ENCODE assay signal across 15 cellular contexts in the genomic region with DNA sequence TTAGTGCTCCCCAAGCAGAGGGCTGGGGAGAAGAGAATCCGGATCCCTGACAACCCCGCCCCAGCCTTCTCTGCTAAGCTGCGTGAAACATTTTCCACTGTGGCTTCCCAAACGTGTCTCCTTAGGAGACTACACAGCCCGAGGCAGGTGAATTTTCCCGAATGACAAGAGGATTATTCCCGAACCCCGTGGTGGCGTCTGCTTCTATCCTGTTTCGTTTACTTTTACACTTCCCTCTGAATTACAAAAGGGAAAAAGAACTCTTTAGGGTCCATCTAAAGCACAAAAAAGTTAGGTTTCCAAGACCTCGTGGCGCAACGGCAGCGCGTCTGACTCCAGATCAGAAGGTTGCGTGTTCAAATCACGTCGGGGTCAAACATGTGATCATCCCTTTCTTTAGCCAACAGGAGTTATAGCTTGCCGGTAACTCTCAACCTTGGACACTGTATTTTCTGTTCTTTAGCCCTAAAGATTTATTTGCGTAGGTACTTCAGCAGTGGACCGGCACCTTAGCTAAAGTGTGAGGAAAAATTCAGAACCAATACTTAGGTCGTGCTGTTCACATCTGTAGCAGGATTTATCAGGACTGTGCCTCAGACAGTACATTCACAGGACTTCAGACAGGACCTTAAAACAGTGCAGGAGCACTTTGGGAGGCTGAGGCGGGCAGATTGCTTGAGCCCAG. TPM values are rescaled to one million over a fixed set of nuclear protein-coding genes. Genes with fewer than 3 reads are reported as not detected.
DNase-seq lines count a peak whose midpoint lies in the region; TF ChIP-seq lines count a peak whose summit lies in the region.
"Had no signal": no experiment of that assay in that cellular context is flagged by ENCODE, and none has a peak within 500 bp of the region (broad histone marks: within the 10 kb centered on the region; RNA-seq: fewer than 3 reads in every experiment).

No MANE protein-coding gene starts in this region.

- H3K27me3 ChIP-seq in esophagus muscularis mucosa (no peaks in the 10 kb centered on the region), neural progenitor cell (peaks cover 10% of the 10 kb centered on the region), SJCRH30 (no peaks in the 10 kb centered on the region), stomach (no peaks in the 10 kb centered on the region)
- H3K27me3 ChIP-seq: foreskin keratinocyte had no signal

- peak overlapping the region; percentile 10 to 55 (median 27) for H3K27ac ChIP-seq in esophagus muscularis mucosa (replicated peaks in 1 of 4)
- no peak overlapping the region for H3K27ac ChIP-seq in neural progenitor cell
- no peak overlapping the region for H3K27ac ChIP-seq in SJCRH30
- H3K27ac ChIP-seq in stomach = peak overlapping the region in 1 of 5 donors; percentile 92
- H3K27ac ChIP-seq: foreskin keratinocyte, VCaP had no signal

- WGBS in esophagus muscularis mucosa = 37% methylated on average over 22 of the region's 23 CpGs
- WGBS in stomach, 5 donors = 37 to 45% (median 41%) methylated on average over 23 of the region's 23 CpGs

- peaks cover 0 to under 1% (median 0%) of the 10 kb centered on the region in 4 donors for H3K36me3 ChIP-seq in esophagus muscularis mucosa
- H3K36me3 ChIP-seq in neural progenitor cell = no peaks in the 10 kb centered on the region
- H3K36me3 ChIP-seq in SJCRH30 = peaks cover under 1% of the 10 kb centered on the region
- H3K36me3 ChIP-seq in stomach = peaks cover 0 to 2% (median 0%) of the 10 kb centered on the region in 4 donors

- no peak overlapping the region for H3K9ac ChIP-seq in neural progenitor cell

- no peaks in the 10 kb centered on the region for H3K9me3 ChIP-seq in esophagus muscularis mucosa
- H3K9me3 ChIP-seq in neural progenitor cell (ENCODE audit: low read depth) = no peaks in the 10 kb centered on the region
- no peaks in the 10 kb centered on the region for H3K9me3 ChIP-seq in SJCRH30 (replicated peaks)
- no peaks in the 10 kb centered on the region for H3K9me3 ChIP-seq in stomach

- H3K4me1 ChIP-seq in esophagus muscularis mucosa (peaks cover 36 to 45% (median 41%) of the 10 kb centered on the region in 4 donors), neural progenitor cell (peaks cover 12% of the 10 kb centered on the region), SJCRH30 (no peaks in the 10 kb centered on the region), stomach (peaks cover 20 to 47% (median 37%) of the 10 kb centered on the region in 4 donors)
- H3K4me1 ChIP-seq: foreskin keratinocyte had no signal

- no peak overlapping the region for H3K4me3 Mint-ChIP-seq in neural progenitor cell

- peaks cover 6% of the 10 kb centered on the region for H3K36me3 Mint-ChIP-seq in neural progenitor cell
- H3K36me3 Mint-ChIP-seq: naive thymus-derived CD8-positive, alpha-beta T cell had no signal

- H3K79me2 ChIP-seq in neural progenitor cell (ENCODE audit: low read depth) = peaks cover 34% of the 10 kb centered on the region

- H3F3A ChIP-seq in neural progenitor cell (ENCODE audit: low read depth) = peaks cover 30% of the 10 kb centered on the region

- H3K27me3 Mint-ChIP-seq in neural progenitor cell (ENCODE audit: insufficient read depth, low read depth) = peaks cover 8% of the 10 kb centered on the region
- H3K27me3 Mint-ChIP-seq: naive thymus-derived CD8-positive, alpha-beta T cell had no signal

- peak overlapping the region; percentile 54 for H2AFZ ChIP-seq in neural progenitor cell (replicated peaks)

- H4K20me1 ChIP-seq in neural progenitor cell (ENCODE audit: low read depth) = no peaks in the 10 kb centered on the region

- H3K4me2 ChIP-seq in neural progenitor cell = no peak overlapping the region

- DNase-seq in ELR (ENCODE audit: low read depth) (peak; percentile 40), HT1080 (ENCODE audit: low read depth) (peak; percentile 54), esophagus muscularis mucosa (ENCODE audit: extremely low spot score) (no peak), neural progenitor cell (ENCODE audit: low spot score) (peak; percentile 14), SJCRH30 (no peak), stomach (no peak), GM03348 (ENCODE audit: low spot score) (no peak)
- no peak for DNase-seq in activated CD8-positive, alpha-beta memory T cell treated with anti-CD3 and anti-CD28 coated beads, Interleukin-2, amount 50 U/mL, for 48 hours
- DNase-seq: amygdala; CD8-positive, alpha-beta memory T cell; kidney glomerular epithelial cell; naive thymus-derived CD8-positive, alpha-beta T cell; NCI-H2107 had no signal

- TF ChIP-seq POLR2A in esophagus muscularis mucosa (IDR thresholded peaks at IDR 0.05; ENCODE audit: low read depth) = no peak
- TF ChIP-seq POLR2A in stomach (IDR thresholded peaks at IDR 0.05) = no peak

- TF ChIP-seq EP300 in esophagus muscularis mucosa (IDR thresholded peaks at IDR 0.05) (no peak), stomach (IDR thresholded peaks at IDR 0.05) (no peak)

- TF ChIP-seq CTCF in esophagus muscularis mucosa (IDR thresholded peaks at IDR 0.05) (no peak), neural progenitor cell (IDR thresholded peaks at IDR 0.05) (no peak), stomach (IDR thresholded peaks at IDR 0.05) (no peak)

- H3K4me3 ChIP-seq in esophagus muscularis mucosa = peak overlapping the region; percentile 8 to 39 (median 22)
- no peak overlapping the region for H3K4me3 ChIP-seq in neural progenitor cell
- H3K4me3 ChIP-seq in SJCRH30 = no peak overlapping the region
- H3K4me3 ChIP-seq in stomach = no peak overlapping the region

- no peaks in the 10 kb centered on the region for H3K9me3 Mint-ChIP-seq in neural progenitor cell
- H3K9me3 Mint-ChIP-seq: CD8-positive, alpha-beta memory T cell; naive thymus-derived CD8-positive, alpha-beta T cell had no signal

- H3K4me1 Mint-ChIP-seq in neural progenitor cell = peaks cover 21% of the 10 kb centered on the region

- intact Hi-C loops in esophagus muscularis mucosa (cut with DNase I) = no loop called here
- intact Hi-C loops in stomach (cut with DNase I; ENCODE audit: low total_unique reads) = no loop called here

- no peak overlapping the region for H3K27ac Mint-ChIP-seq in neural progenitor cell

RNA-seq across cellular contexts. Expression of a gene that starts 3.2 kb away (rescaled TPM):
- 7.3 and 9.9 TPM in 2 replicates for total RNA-seq in HT1080 (2014; rRNA removed; shearing (Covaris generic))
- 4.5 and 5.7 TPM in 2 replicates for polyA plus RNA-seq in HT1080 (2015; cell fraction: cytosol; rRNA removed)
- 14.4 and 20.9 TPM in 2 replicates for polyA plus RNA-seq in HT1080 (2015; cell fraction: nucleus; rRNA removed)
- 1 to 10 TPM; 2.5 to 6.2 (median 3.0) TPM for total RNA-seq in esophagus muscularis mucosa
- total RNA-seq in neural progenitor cell (ENCODE audit: low replicate concordance) = 18.7 and 20.2 TPM in 2 replicates
- 12.2 and 20.1 TPM in 2 replicates for total RNA-seq in SJCRH30 (2014; rRNA removed; shearing (Covaris generic))
- total RNA-seq in stomach = 10 to 100 TPM; 14.6 to 55.6 (median 22.0) TPM
- polyA plus RNA-seq in stomach = 1 to 10 TPM; 6.6 to 9.8 (median 7.2) TPM

RNA-seq across cellular contexts. Expression of a gene that starts 3.6 kb away (rescaled TPM):
- total RNA-seq in HT1080 (2014; rRNA removed; shearing (Covaris generic)) = 648 and 1,055 TPM in 2 replicates
- polyA plus RNA-seq in HT1080 (2015; cell fraction: cytosol; rRNA removed) = 1,279 and 1,424 TPM in 2 replicates
- polyA plus RNA-seq in HT1080 (2015; cell fraction: nucleus; rRNA removed) = 633 and 701 TPM in 2 replicates
- total RNA-seq in esophagus muscularis mucosa (100 to 1,000 TPM; 487 to 697 (median 507) TPM), neural progenitor cell (ENCODE audit: low replicate concordance) (2,754 and 3,838 TPM in 2 replicates), stomach (100 to 1,000 TPM in 4 of 5 donors, 1 to 10 TPM in 1; 1.2 to 441 (median 159) TPM)
- 912 and 1,207 TPM in 2 replicates for total RNA-seq in SJCRH30 (2014; rRNA removed; shearing (Covaris generic))
- 1,000 to 10,000 TPM; 1,153 to 1,530 (median 1,469) TPM for polyA plus RNA-seq in stomach

RNA-seq across cellular contexts. Expression of a gene that starts 30.6 kb away (rescaled TPM):
- total RNA-seq in HT1080 (2014; rRNA removed; shearing (Covaris generic)) = 26.6 and 27.0 TPM in 2 replicates
- 20.9 and 22.3 TPM in 2 replicates for polyA plus RNA-seq in HT1080 (2015; cell fraction: cytosol; rRNA removed)
- 22.2 and 31.6 TPM in 2 replicates for polyA plus RNA-seq in HT1080 (2015; cell fraction: nucleus; rRNA removed)
- total RNA-seq in esophagus muscularis mucosa (10 to 100 TPM; 26.6 to 37.9 (median 32.7) TPM), neural progenitor cell (ENCODE audit: low replicate concordance) (16.8 and 22.4 TPM in 2 replicates), stomach (100 to 1,000 TPM in 1 of 5 donors, 10 to 100 TPM in 4; 16.9 to 177 (median 48.0) TPM)
- total RNA-seq in SJCRH30 (2014; rRNA removed; shearing (Covaris generic)) = 25.4 and 29.7 TPM in 2 replicates
- polyA plus RNA-seq in stomach = 10 to 100 TPM; 15.7 to 16.7 (median 16.4) TPM

RNA-seq across cellular contexts. Expression of a gene that starts 30.8 kb away (rescaled TPM):
- 49.6 and 63.8 TPM in 2 replicates for total RNA-seq in HT1080 (2014; rRNA removed; shearing (Covaris generic))
- polyA plus RNA-seq in HT1080 (2015; cell fraction: cytosol; rRNA removed) = 50.7 and 56.4 TPM in 2 replicates
- polyA plus RNA-seq in HT1080 (2015; cell fraction: nucleus; rRNA removed) = 121 and 128 TPM in 2 replicates
- total RNA-seq in esophagus muscularis mucosa = 10 to 100 TPM; 19.1 to 25.3 (median 20.8) TPM
- 72.1 and 120 TPM in 2 replicates for total RNA-seq in neural progenitor cell (ENCODE audit: low replicate concordance)
- total RNA-seq in SJCRH30 (2014; rRNA removed; shearing (Covaris generic)) = 58.9 and 76.8 TPM in 2 replicates
- 10 to 100 TPM in 4 of 5 donors, 1 to 10 TPM in 1; 4.5 to 43.8 (median 28.8) TPM for total RNA-seq in stomach
- polyA plus RNA-seq in stomach = 10 to 100 TPM; 24.9 to 31.3 (median 25.6) TPM

RNA-seq across cellular contexts. Expression of a gene that starts 30.9 kb away (rescaled TPM):
- total RNA-seq in HT1080 (2014; rRNA removed; shearing (Covaris generic)) = 6.5 and 8.5 TPM in 2 replicates
- 2.3 and 3.4 TPM in 2 replicates for polyA plus RNA-seq in HT1080 (2015; cell fraction: cytosol; rRNA removed)
- 11.1 and 17.3 TPM in 2 replicates for polyA plus RNA-seq in HT1080 (2015; cell fraction: nucleus; rRNA removed)
- 10 to 100 TPM in 1 of 4 donors, 1 to 10 TPM in 3; 5.3 to 10.2 (median 7.6) TPM for total RNA-seq in esophagus muscularis mucosa
- total RNA-seq in neural progenitor cell (ENCODE audit: low replicate concordance) = 8.3 and 10.5 TPM in 2 replicates
- 7.5 and 8.2 TPM in 2 replicates for total RNA-seq in SJCRH30 (2014; rRNA removed; shearing (Covaris generic))
- 1 to 10 TPM in 4 of 5 donors, under 1 TPM in 1; 0.87 to 3.5 (median 2.7) TPM for total RNA-seq in stomach
- polyA plus RNA-seq in stomach = 1 to 10 TPM; 1.8 to 3.1 (median 2.0) TPM

Comparison
In these comparisons a context has a peak if more than half of its experiments do, and no peak if none do; other contexts are left out.
1. DNase-seq: peak in ELR (single experiment), HT1080 (single experiment) and neural progenitor cell (single experiment); none in esophagus muscularis mucosa (single experiment), SJCRH30 (0 of 2), stomach (single experiment), activated CD8-positive, alpha-beta memory T cell treated with anti-CD3 and anti-CD28 coated beads, Interleukin-2, amount 50 U/mL, for 48 hours (single experiment) and GM03348 (single experiment).
2. H3K27ac ChIP-seq: peak in esophagus muscularis mucosa (4 of 4); none in neural progenitor cell (single experiment) and SJCRH30 (single experiment).
3. H3K4me3 ChIP-seq: peak in esophagus muscularis mucosa (4 of 4); none in neural progenitor cell (single experiment), SJCRH30 (single experiment) and stomach (0 of 4).